In the genomic region with DNA sequence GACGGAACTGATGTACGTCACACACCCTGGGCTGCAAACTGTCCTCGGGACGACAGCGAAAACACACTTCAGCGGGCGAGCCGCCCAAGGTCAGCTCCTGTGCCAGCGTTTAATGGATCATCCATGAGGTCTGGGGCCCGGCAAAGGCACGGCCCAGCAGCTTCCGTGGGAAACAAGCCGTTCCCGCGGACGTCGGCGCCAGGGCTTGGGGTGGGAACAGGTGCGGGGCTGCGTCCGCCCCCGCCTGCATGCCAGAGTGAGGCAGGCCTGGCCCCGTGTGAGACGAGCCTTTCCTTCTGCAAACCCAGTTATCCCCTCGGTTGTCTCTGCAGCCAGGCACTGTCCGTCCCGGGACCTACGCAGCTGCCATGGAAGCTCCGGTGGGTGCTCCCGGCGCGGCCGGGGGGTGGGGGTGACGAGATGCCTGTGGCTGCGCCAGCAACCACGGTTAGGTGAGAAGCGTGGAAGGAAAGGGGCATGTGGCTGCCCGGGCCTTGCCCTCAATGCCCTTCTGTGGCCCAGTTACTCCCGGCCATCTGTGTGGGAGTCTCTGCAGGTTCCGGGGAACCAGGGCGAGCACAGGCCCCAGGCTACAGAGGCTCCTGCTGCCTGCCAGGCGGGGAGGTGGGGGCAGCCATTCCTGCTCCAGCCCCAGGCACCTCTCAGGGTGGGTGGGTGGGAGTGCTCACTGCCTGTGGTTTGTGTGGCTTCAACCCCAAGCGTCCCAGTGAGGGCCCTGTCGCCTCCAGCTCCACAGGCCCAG, we compare ENCODE assay signal across 1 cellular context.
TF ChIP-seq lines count a peak whose summit lies in the region.

No MANE protein-coding gene starts in this region.

TF ChIP-seq in GM23338, 12 proteins besides CTCF, POLR2A, EP300 and RAD21 (continued from another document):
- TF ChIP-seq REST (IDR thresholded peaks at IDR 0.05; ENCODE audit: unreplicated experiment) (no peak), JUNB (IDR thresholded peaks at IDR 0.05; ENCODE audit: unreplicated experiment) (no peak), ZNF114 (CRISPR knock-in tag; IDR thresholded peaks at IDR 0.05) (no peak), EZH2 (IDR thresholded peaks at IDR 0.05; ENCODE audit: low read depth, unreplicated experiment) (no peak), CREB1 (CRISPR knock-in tag; IDR thresholded peaks at IDR 0.05; ENCODE audit: low read depth) (no peak)
- TF ChIP-seq, protein P1, sequence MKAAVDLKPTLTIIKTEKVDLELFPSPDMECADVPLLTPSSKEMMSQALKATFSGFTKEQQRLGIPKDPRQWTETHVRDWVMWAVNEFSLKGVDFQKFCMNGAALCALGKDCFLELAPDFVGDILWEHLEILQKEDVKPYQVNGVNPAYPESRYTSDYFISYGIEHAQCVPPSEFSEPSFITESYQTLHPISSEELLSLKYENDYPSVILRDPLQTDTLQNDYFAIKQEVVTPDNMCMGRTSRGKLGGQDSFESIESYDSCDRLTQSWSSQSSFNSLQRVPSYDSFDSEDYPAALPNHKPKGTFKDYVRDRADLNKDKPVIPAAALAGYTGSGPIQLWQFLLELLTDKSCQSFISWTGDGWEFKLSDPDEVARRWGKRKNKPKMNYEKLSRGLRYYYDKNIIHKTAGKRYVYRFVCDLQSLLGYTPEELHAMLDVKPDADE (IDR thresholded peaks at IDR 0.05): no peak
